ENCODE assay signal across 27 cellular contexts in the genomic region with DNA sequence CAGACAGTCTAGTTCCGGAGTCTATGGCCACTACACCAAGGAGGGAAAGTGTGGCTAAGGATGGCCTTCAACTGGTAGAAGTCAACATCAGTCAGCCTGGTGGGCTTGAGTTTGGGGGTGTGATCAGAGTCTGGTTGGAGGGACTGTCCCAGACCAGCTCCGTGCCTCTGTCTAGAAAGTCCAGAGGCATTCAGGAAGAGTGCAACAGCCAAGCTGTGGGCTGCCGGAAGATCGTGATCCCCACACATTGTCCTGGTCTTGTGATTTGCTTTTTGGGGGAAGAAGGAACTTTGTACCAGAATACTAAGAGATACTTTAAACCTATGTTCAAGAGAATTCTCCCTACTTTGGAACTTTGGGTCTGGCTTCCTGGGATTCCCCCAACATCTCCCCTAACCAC.
"Had no signal": no experiment of that assay in that cellular context is flagged by ENCODE, and none has a peak within 500 bp of the region (broad histone marks: within the 10 kb centered on the region; RNA-seq: fewer than 3 reads in every experiment).

No MANE protein-coding gene starts in this region.

- H3K36me3 Mint-ChIP-seq: activated naive CD4-positive, alpha-beta T cell treated with anti-CD3 and anti-CD28 coated beads, Interleukin-2, amount 10 ng/mL, durations not matched to agents 7 days and 5 days; activated naive CD4-positive, alpha-beta T cell treated with anti-CD3 and anti-CD28 coated beads, Interleukin-2, amount 50 U/mL, for 72 hours; activated naive CD8-positive, alpha-beta T cell treated with anti-CD3 and anti-CD28 coated beads, Interleukin-2, amount 10 ng/mL, durations not matched to agents 7 days and 5 days had no signal

- H3K9me3 ChIP-seq: colonic mucosa, esophagus muscularis mucosa, gastroesophageal sphincter had no signal

- H3K27ac Mint-ChIP-seq: activated CD4-positive, alpha-beta memory T cell treated with anti-CD3 and anti-CD28 coated beads, Interleukin-2, amount 10 ng/mL, durations not matched to agents 7 days and 5 days; activated CD4-positive, alpha-beta T cell treated with anti-CD3 and anti-CD28 coated beads for 36 hours; activated CD4-positive, alpha-beta T cell treated with anti-CD3 and anti-CD28 coated beads, Interleukin-2, amount 10 ng/mL, durations not matched to agents 7 days and 5 days; activated naive CD4-positive, alpha-beta T cell treated with anti-CD3 and anti-CD28 coated beads, Interleukin-2, amount 10 ng/mL, durations not matched to agents 7 days and 5 days; activated naive CD4-positive, alpha-beta T cell treated with anti-CD3 and anti-CD28 coated beads, Interleukin-2, amount 50 U/mL, for 72 hours; activated naive CD8-positive, alpha-beta T cell treated with anti-CD3 and anti-CD28 coated beads, Interleukin-2, amount 10 ng/mL, durations not matched to agents 7 days and 5 days; activated T-cell treated with anti-CD3 and anti-CD28 coated beads, Interleukin-2, amount 50 U/mL, for 24 hours; activated T-cell treated with anti-CD3 and anti-CD28 coated beads, Interleukin-2, amount 50 U/mL, for 72 hours; endodermal cell had no signal

- ATAC-seq: activated CD4-positive, alpha-beta T cell treated with anti-CD3 and anti-CD28 coated beads for 36 hours; activated naive CD4-positive, alpha-beta T cell treated with anti-CD3 and anti-CD28 coated beads, Interleukin-2, amount 50 U/mL, for 72 hours; activated T-cell treated with anti-CD3 and anti-CD28 coated beads, Interleukin-2, amount 50 U/mL, for 72 hours; gastroesophageal sphincter had no signal

- H3K36me3 ChIP-seq: cardiac muscle cell, colonic mucosa, esophagus muscularis mucosa, gastroesophageal sphincter had no signal

- H3K27me3 ChIP-seq: cardiac muscle cell, colonic mucosa had no signal

- DNase-seq: activated CD4-positive, alpha-beta memory T cell treated with anti-CD3 and anti-CD28 coated beads, Interleukin-2, amount 10 ng/mL, durations not matched to agents 7 days and 5 days; activated CD4-positive, alpha-beta T cell treated with anti-CD3 and anti-CD28 coated beads for 36 hours; activated CD4-positive, alpha-beta T cell treated with anti-CD3 and anti-CD28 coated beads, Interleukin-2, amount 10 ng/mL, durations not matched to agents 7 days and 5 days; activated CD4-positive, alpha-beta T cell treated with anti-CD3 and anti-CD28 coated beads, Interleukin-2, amount 50 U/mL, for 4 hours; activated CD4-positive, CD25-positive, alpha-beta regulatory T cell; activated CD4-positive, CD25-positive, alpha-beta regulatory T cell treated with anti-CD3 and anti-CD28 coated beads, Interleukin-2, amount 50 U/mL, for 72 hours; activated CD8-positive, alpha-beta memory T cell treated with anti-CD3 and anti-CD28 coated beads, Interleukin-2, amount 50 U/mL, for 48 hours; activated gamma-delta T cell; activated naive CD4-positive, alpha-beta T cell; activated naive CD4-positive, alpha-beta T cell treated with anti-CD3 and anti-CD28 coated beads, Interleukin-2, amount 10 ng/mL, durations not matched to agents 7 days and 5 days; activated naive CD8-positive, alpha-beta T cell treated with anti-CD3 and anti-CD28 coated beads, Interleukin-2, amount 10 ng/mL, durations not matched to agents 7 days and 5 days; activated T-cell treated with anti-CD3 and anti-CD28 coated beads for 4 hours; activated T-cell treated with anti-CD3 and anti-CD28 coated beads, Interleukin-2, amount 50 U/mL, for 24 hours; activated T-cell treated with anti-CD3 and anti-CD28 coated beads, Interleukin-2, amount 50 U/mL, for 72 hours; central memory CD4-positive, alpha-beta T cell; cerebellar nuclear complex; colonic mucosa; dorsolateral prefrontal cortex; effector memory CD4-positive, alpha-beta T cell; endodermal cell; erythroblast; foreskin melanocyte; T-helper 2 cell had no signal

- H3K4me1 ChIP-seq: colonic mucosa had no signal

- H3K4me3 ChIP-seq: cardiac muscle cell, colonic mucosa, dorsolateral prefrontal cortex, esophagus muscularis mucosa, gastroesophageal sphincter had no signal

- H3K27ac ChIP-seq: cardiac muscle cell, colonic mucosa, dorsolateral prefrontal cortex, esophagus muscularis mucosa, gastroesophageal sphincter had no signal

- H3K4me1 Mint-ChIP-seq: activated CD4-positive, alpha-beta T cell treated with anti-CD3 and anti-CD28 coated beads for 36 hours had no signal

- H3K4me3 Mint-ChIP-seq: activated CD4-positive, alpha-beta memory T cell treated with anti-CD3 and anti-CD28 coated beads, Interleukin-2, amount 10 ng/mL, durations not matched to agents 7 days and 5 days; activated CD4-positive, alpha-beta T cell treated with anti-CD3 and anti-CD28 coated beads for 36 hours; activated CD4-positive, alpha-beta T cell treated with anti-CD3 and anti-CD28 coated beads, Interleukin-2, amount 10 ng/mL, durations not matched to agents 7 days and 5 days; activated naive CD4-positive, alpha-beta T cell treated with anti-CD3 and anti-CD28 coated beads, Interleukin-2, amount 10 ng/mL, durations not matched to agents 7 days and 5 days; activated naive CD8-positive, alpha-beta T cell treated with anti-CD3 and anti-CD28 coated beads, Interleukin-2, amount 10 ng/mL, durations not matched to agents 7 days and 5 days; activated T-cell treated with anti-CD3 and anti-CD28 coated beads, Interleukin-2, amount 50 U/mL, for 24 hours; activated T-cell treated with anti-CD3 and anti-CD28 coated beads, Interleukin-2, amount 50 U/mL, for 72 hours; endodermal cell had no signal

- H3K9me3 Mint-ChIP-seq: activated CD4-positive, alpha-beta memory T cell treated with anti-CD3 and anti-CD28 coated beads, Interleukin-2, amount 10 ng/mL, durations not matched to agents 7 days and 5 days; activated CD4-positive, alpha-beta T cell treated with anti-CD3 and anti-CD28 coated beads, Interleukin-2, amount 10 ng/mL, durations not matched to agents 7 days and 5 days; activated naive CD4-positive, alpha-beta T cell treated with anti-CD3 and anti-CD28 coated beads, Interleukin-2, amount 10 ng/mL, durations not matched to agents 7 days and 5 days; activated naive CD4-positive, alpha-beta T cell treated with anti-CD3 and anti-CD28 coated beads, Interleukin-2, amount 50 U/mL, for 72 hours; activated naive CD8-positive, alpha-beta T cell treated with anti-CD3 and anti-CD28 coated beads, Interleukin-2, amount 10 ng/mL, durations not matched to agents 7 days and 5 days; activated T-cell treated with anti-CD3 and anti-CD28 coated beads, Interleukin-2, amount 50 U/mL, for 24 hours; activated T-cell treated with anti-CD3 and anti-CD28 coated beads, Interleukin-2, amount 50 U/mL, for 72 hours; endodermal cell had no signal
